Comparison of ENCODE assay signal across 8 cellular contexts in the genomic region with DNA sequence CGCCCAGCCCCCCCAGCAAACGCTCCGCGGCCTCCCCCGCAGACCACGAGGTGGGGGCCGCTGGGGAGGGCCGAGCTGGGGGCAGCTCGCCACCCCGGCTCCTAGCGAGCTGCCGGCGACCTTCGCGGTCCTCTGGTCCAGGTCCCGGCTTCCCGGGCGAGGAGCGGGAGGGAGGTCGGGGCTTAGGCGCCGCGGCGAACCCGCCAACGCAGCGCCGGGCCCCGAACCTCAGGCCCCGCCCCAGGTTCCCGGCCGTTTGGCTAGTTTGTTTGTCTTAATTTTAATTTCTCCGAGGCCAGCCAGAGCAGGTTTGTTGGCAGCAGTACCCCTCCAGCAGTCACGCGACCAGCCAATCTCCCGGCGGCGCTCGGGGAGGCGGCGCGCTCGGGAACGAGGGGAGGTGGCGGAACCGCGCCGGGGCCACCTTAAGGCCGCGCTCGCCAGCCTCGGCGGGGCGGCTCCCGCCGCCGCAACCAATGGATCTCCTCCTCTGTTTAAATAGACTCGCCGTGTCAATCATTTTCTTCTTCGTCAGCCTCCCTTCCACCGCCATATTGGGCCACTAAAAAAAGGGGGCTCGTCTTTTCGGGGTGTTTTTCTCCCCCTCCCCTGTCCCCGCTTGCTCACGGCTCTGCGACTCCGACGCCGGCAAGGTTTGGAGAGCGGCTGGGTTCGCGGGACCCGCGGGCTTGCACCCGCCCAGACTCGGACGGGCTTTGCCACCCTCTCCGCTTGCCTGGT. TPM values are rescaled to one million over a fixed set of nuclear protein-coding genes. Genes with fewer than 3 reads are reported as not detected.
DNase-seq lines count a peak whose midpoint lies in the region; ATAC-seq, FAIRE-seq and TF ChIP-seq lines count a peak whose summit lies in the region.

A gene (plus strand): TSS at position 524 of the 741 bp plus-strand sequence. CDS start 472 bp downstream, outside the sequence.

- peak within 1 kb of the TSS; percentile 98 for H3K4me3 Mint-ChIP-seq in activated B cell treated with CpG ODN at 0.5 μM for 24 hours

- no peak for TF ChIP-seq EP300 in A549 (IDR thresholded peaks at IDR 0.05)

- TF ChIP-seq RAD21 in A549 (conservative IDR thresholded peaks at IDR 0.05 in 1 of 2, IDR thresholded peaks at IDR 0.05 in 1 of 2) = no peak

- peak; percentile 37; the same call in 1 of the 2 replicates for TF ChIP-seq POLR2A in A549 (IDR thresholded peaks at IDR 0.05; ENCODE audit: low read length)

- H3K4me3 ChIP-seq in A549 = peak within 1 kb of the TSS; percentile 87
- peak within 1 kb of the TSS; percentile 70 for H3K4me3 ChIP-seq in bronchial epithelial cell (ENCODE audit: low read depth, low read length)
- H3K4me3 ChIP-seq in small intestine (ENCODE audit: low read depth in 1 of 2, low read length in 2 of 2) = peak within 1 kb of the TSS; percentile 69 to 100

- peaks cover 53% of the 10 kb centered on the region for H3K4me1 ChIP-seq in A549
- peaks cover 1 to 3% of the 10 kb centered on the region in 2 donors for H3K4me1 ChIP-seq in small intestine (ENCODE audit: control insufficient read depth in 2 of 2, insufficient read depth in 1 of 2, low read depth in 1 of 2, low read length in 1 of 2)

- no peak for TF ChIP-seq CTCF in A549 (IDR thresholded peaks at IDR 0.05)
- no peak for TF ChIP-seq CTCF in activated B cell treated with CpG ODN at 0.5 μM for 24 hours (IDR thresholded peaks at IDR 0.05)
- no peak for TF ChIP-seq CTCF in bronchial epithelial cell (IDR thresholded peaks at IDR 0.05; ENCODE audit: insufficient read depth, low read length, severe bottlenecking)

- H3K27ac ChIP-seq in A549 (peak within 1 kb of the TSS; percentile 96 to 98), small intestine (ENCODE audit: low read depth in 1 of 2, low read length in 1 of 2) (peak within 1 kb of the TSS; percentile 93 to 100)

- H3K4me1 Mint-ChIP-seq in activated B cell treated with CpG ODN at 0.5 μM for 24 hours = peaks cover 68% of the 10 kb centered on the region

- H3K36me3 ChIP-seq in bronchial epithelial cell (ENCODE audit: control insufficient read depth, insufficient read depth, low read length) (peaks cover 3% of the 10 kb centered on the region), small intestine (ENCODE audit: control insufficient read depth in 2 of 2, insufficient read depth in 2 of 2, low read length in 2 of 2) (peaks cover 0 to 4% of the 10 kb centered on the region in 2 donors)

- FAIRE-seq in A549 (lab: Jason Lieb, UNC) = no peak
- no peak for FAIRE-seq in bronchial epithelial cell (lab: Jason Lieb, UNC)
- no peak for FAIRE-seq in small intestine (lab: Jason Lieb, UNC)

- H3K36me3 Mint-ChIP-seq in activated B cell treated with CpG ODN at 0.5 μM for 24 hours (ENCODE audit: low read depth) = peaks cover 44% of the 10 kb centered on the region

- intact Hi-C loops in activated B cell treated with CpG ODN at 0.5 μM for 24 hours (cut with micrococcal nuclease) = loop anchor here (1.0 to 5.0 kb wide), 8 partner anchors 8 to 1650 kb away; a partner anchor contains a TSS

- POLR2A ChIA-PET in A549 (lab: Yijun Ruan, JAX) (interaction anchor here (2.1 to 2.3 kb wide), 2 partner anchors 9 to 360 kb away, joined by 5 to 10 read pairs; a partner anchor contains a TSS), activated B cell treated with CpG ODN at 0.5 μM for 24 hours (lab: Charles Lee) (interaction anchor here (0.7 to 15.4 kb wide), 13 partner anchors 8 to 359 kb away, joined by 3 to 389 read pairs (median 8); a partner anchor contains a TSS)

- H3K9me3 Mint-ChIP-seq in activated B cell treated with CpG ODN at 0.5 μM for 24 hours = no peaks in the 10 kb centered on the region

- H3K27ac Mint-ChIP-seq in activated B cell treated with CpG ODN at 0.5 μM for 24 hours = peak within 1 kb of the TSS; percentile 97

- H3K4me2 ChIP-seq in A549 = peak within 1 kb of the TSS; percentile 99

- peak; percentile 88 to 92 for DNase-seq in A549 (ENCODE audit: low read depth in 1 of 2, low spot score in 1 of 2)
- DNase-seq in NCI-H345 (lab: John Stamatoyannopoulos, UW) = peak; percentile 95
- DNase-seq in activated B cell treated with CpG ODN at 0.5 μM for 24 hours = peak; percentile 75
- DNase-seq in bronchial epithelial cell (ENCODE audit: low read depth) = peak; percentile 87
- peak; percentile 82 for DNase-seq in iPS-NIHi7 (ENCODE audit: extremely low spot score)
- DNase-seq in small intestine = peak; percentile 92

- no peaks in the 10 kb centered on the region for H3K27me3 ChIP-seq in bronchial epithelial cell (ENCODE audit: control insufficient read depth, insufficient read depth, low read length)
- no peaks in the 10 kb centered on the region for H3K27me3 ChIP-seq in small intestine (ENCODE audit: control insufficient read depth in 2 of 2, insufficient read depth in 2 of 2, low read length in 2 of 2)

- CTCF ChIA-PET in A549 (lab: Yijun Ruan, JAX) (interaction anchor here (0.6 to 1.8 kb wide), 4 partner anchors 12 to 296 kb away, joined by 3 to 11 read pairs (median 4); no protein-coding TSS in a partner anchor), activated B cell treated with CpG ODN at 0.5 μM for 24 hours (lab: Charles Lee) (interaction anchor here (0.8 to 1.8 kb wide), 5 partner anchors 9 to 74 kb away, joined by 4 to 16 read pairs (median 6); no protein-coding TSS in a partner anchor)

- no peaks in the 10 kb centered on the region for H3K9me3 ChIP-seq in A549
- no peaks in the 10 kb centered on the region for H3K9me3 ChIP-seq in small intestine (ENCODE audit: control insufficient read depth, low read depth)

- peak; percentile 81 to 88 for ATAC-seq in A549
- peak; percentile 30 for ATAC-seq in GM18873 (IDR thresholded peaks at IDR 0.05; ENCODE audit: low FRiP score, unreplicated experiment)
- ATAC-seq in HG03139 (IDR thresholded peaks at IDR 0.05; ENCODE audit: unreplicated experiment) = peak; percentile 46
- peak; percentile 70 for ATAC-seq in activated B cell treated with CpG ODN at 0.5 μM for 24 hours (ENCODE audit: low read depth)

- no peaks in the 10 kb centered on the region for H3K27me3 Mint-ChIP-seq in activated B cell treated with CpG ODN at 0.5 μM for 24 hours

- WGBS in A549 (ENCODE audit: missing lambda C conversion rate) = 2% methylated on average over 44 of the region's 78 CpGs
- 0% methylated on average over 62 to 78 of the region's 78 CpGs for WGBS in small intestine, 3 donors

TF ChIP-seq in A549, 52 proteins besides CTCF, POLR2A, EP300 and RAD21:
- TF ChIP-seq JUN (IDR thresholded peaks at IDR 0.05) (peak; percentile 59 to 60; a peak in 3 of 5 replicates), PHF8 (IDR thresholded peaks at IDR 0.05; ENCODE audit: borderline replicate concordance, low read depth) (0 out of 2 replicates have a peak, but pooled peaks have one; percentile 8), RNF2 (IDR thresholded peaks at IDR 0.05; ENCODE audit: borderline replicate concordance, low read depth) (no peak), CBX2 (IDR thresholded peaks at IDR 0.05; ENCODE audit: borderline replicate concordance, low read depth) (no peak), CBX8 (IDR thresholded peaks at IDR 0.05) (no peak), BHLHE40 (IDR thresholded peaks at IDR 0.05; ENCODE audit: low read depth, low read length) (peak; percentile 66), GATA3 (IDR thresholded peaks at IDR 0.05; ENCODE audit: borderline replicate concordance) (0 out of 2 replicates have a peak, but pooled peaks have one; percentile 15), POLR2AphosphoS2 (conservative IDR thresholded peaks at IDR 0.05; ENCODE audit: low read length) (no peak)
- TF ChIP-seq, protein P1, sequence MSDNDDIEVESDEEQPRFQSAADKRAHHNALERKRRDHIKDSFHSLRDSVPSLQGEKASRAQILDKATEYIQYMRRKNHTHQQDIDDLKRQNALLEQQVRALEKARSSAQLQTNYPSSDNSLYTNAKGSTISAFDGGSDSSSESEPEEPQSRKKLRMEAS (IDR thresholded peaks at IDR 0.05) = peak; percentile 82
- TF ChIP-seq, protein P2, sequence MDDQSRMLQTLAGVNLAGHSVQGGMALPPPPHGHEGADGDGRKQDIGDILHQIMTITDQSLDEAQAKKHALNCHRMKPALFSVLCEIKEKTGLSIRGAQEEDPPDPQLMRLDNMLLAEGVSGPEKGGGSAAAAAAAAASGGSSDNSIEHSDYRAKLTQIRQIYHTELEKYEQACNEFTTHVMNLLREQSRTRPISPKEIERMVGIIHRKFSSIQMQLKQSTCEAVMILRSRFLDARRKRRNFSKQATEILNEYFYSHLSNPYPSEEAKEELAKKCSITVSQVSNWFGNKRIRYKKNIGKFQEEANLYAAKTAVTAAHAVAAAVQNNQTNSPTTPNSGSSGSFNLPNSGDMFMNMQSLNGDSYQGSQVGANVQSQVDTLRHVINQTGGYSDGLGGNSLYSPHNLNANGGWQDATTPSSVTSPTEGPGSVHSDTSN (IDR thresholded peaks at IDR 0.05) = peak; percentile 92
TF ChIP-seq in A549: peak in this region for 6.

RNA-seq across cellular contexts. Expression of the gene that starts here (rescaled TPM):
- polyA plus RNA-seq in A549 (2011; rRNA removed) (20.4 and 26.8 TPM in 2 replicates), A549 (2017; fragmentation: RNase III; extraction: RNeasy Plus Mini Kit Qiagen cat#74134 plus additional on column Dnase treatment) (18.0 to 20.5 TPM (median 20.3 TPM) in 3 replicates), small intestine (10 to 100 TPM; 33.8 to 62.8 (median 37.6) TPM)
- polyA plus RNA-seq in A549 (2012; cell fraction: cytosol; rRNA removed) = 8.1 and 9.7 TPM in 2 replicates
- 7.2 and 7.8 TPM in 2 replicates for polyA plus RNA-seq in A549 (2012; cell fraction: nucleus; rRNA removed)
- 7.8 and 11.8 TPM in 2 replicates for polyA minus RNA-seq in A549 (2011; rRNA and poly(A)+ RNA removed)
- total RNA-seq in activated B cell treated with CpG ODN at 0.5 μM for 24 hours (56.6 and 59.0 TPM in 2 replicates), bronchial epithelial cell (34.0 and 38.7 TPM in 2 replicates)

Comparison
In these comparisons a context has a peak if more than half of its experiments do, and no peak if none do; other contexts are left out.
1. Peak in every context shown above with its lines: DNase-seq, ATAC-seq, H3K4me3 ChIP-seq and H3K27ac ChIP-seq.
2. ATAC-seq: peak in every context shown above with its lines; median percentile 84 in A549; 70 in activated B cell treated with CpG ODN at 0.5 μM for 24 hours; 46 in HG03139; 30 in GM18873.